In genomic region chr2:144942516-144943256, GRCh38 we compare ENCODE assay signal across 15 cellular contexts.
A peak's percentile ranks its signal among the peaks of the same experiment; 100 is the strongest.
DNase-seq lines count a peak whose midpoint lies in the region; ATAC-seq, FAIRE-seq and TF ChIP-seq lines count a peak whose summit lies in the region.
"Had no signal": no experiment of that assay in that cellular context is flagged by ENCODE, and none has a peak within 500 bp of the region (broad histone marks: within the 10 kb centered on the region; RNA-seq: fewer than 3 reads in every experiment).

No MANE protein-coding gene starts in this region.

- no peak overlapping the region for H3K27ac Mint-ChIP-seq in activated CD8-positive, alpha-beta T cell treated with anti-CD3 and anti-CD28 coated beads, Interleukin-2, amount 10 ng/mL, durations not matched to agents 7 days and 5 days

- no peaks in the 10 kb centered on the region for H3K9me3 Mint-ChIP-seq in activated CD8-positive, alpha-beta T cell treated with anti-CD3 and anti-CD28 coated beads, Interleukin-2, amount 10 ng/mL, durations not matched to agents 7 days and 5 days (ENCODE audit: insufficient read depth)

- TF ChIP-seq POLR2A in H54 (IDR thresholded peaks at IDR 0.05; ENCODE audit: low read depth, low read length): no peak

- ATAC-seq in GM18498 (IDR thresholded peaks at IDR 0.05; ENCODE audit: unreplicated experiment) (no peak), GM19395 (IDR thresholded peaks at IDR 0.05; ENCODE audit: unreplicated experiment) (no peak)
- no peak for ATAC-seq in activated CD8-positive, alpha-beta T cell treated with anti-CD3 and anti-CD28 coated beads, Interleukin-2, amount 10 ng/mL, durations not matched to agents 7 days and 5 days

- no peaks in the 10 kb centered on the region for H3K27me3 Mint-ChIP-seq in activated CD8-positive, alpha-beta T cell treated with anti-CD3 and anti-CD28 coated beads, Interleukin-2, amount 10 ng/mL, durations not matched to agents 7 days and 5 days (ENCODE audit: low read depth)

- CTCF ChIA-PET in activated CD8-positive, alpha-beta T cell treated with anti-CD3 and anti-CD28 coated beads, Interleukin-2, amount 10 ng/mL, durations not matched to agents 7 days and 5 days (lab: Charles Lee): no interaction called here

- no peaks in the 10 kb centered on the region for H3K36me3 Mint-ChIP-seq in activated CD8-positive, alpha-beta T cell treated with anti-CD3 and anti-CD28 coated beads, Interleukin-2, amount 10 ng/mL, durations not matched to agents 7 days and 5 days (ENCODE audit: low read depth)

- FAIRE-seq in H54 (lab: Jason Lieb, UNC): peak; percentile 70
- FAIRE-seq: GM12891, TTC549 had no signal

- POLR2A ChIA-PET in activated CD8-positive, alpha-beta T cell treated with anti-CD3 and anti-CD28 coated beads, Interleukin-2, amount 10 ng/mL, durations not matched to agents 7 days and 5 days (lab: Charles Lee): no interaction called here

- no peaks in the 10 kb centered on the region for H3K4me1 Mint-ChIP-seq in activated CD8-positive, alpha-beta T cell treated with anti-CD3 and anti-CD28 coated beads, Interleukin-2, amount 10 ng/mL, durations not matched to agents 7 days and 5 days (ENCODE audit: low read depth)

- H3K4me3 Mint-ChIP-seq in activated CD8-positive, alpha-beta T cell treated with anti-CD3 and anti-CD28 coated beads, Interleukin-2, amount 10 ng/mL, durations not matched to agents 7 days and 5 days: no peak overlapping the region

- no peak for DNase-seq in H54 (ENCODE audit: insufficient read length, low spot score)
- peak; percentile 27 for DNase-seq in NCI-H748 treated with DMSO at 0.1 percent for 48 hours (lab: John Stamatoyannopoulos, UW)
- DNase-seq in dermis microvascular lymphatic vessel endothelial cell (ENCODE audit: low read depth in 2 of 2): peak; percentile 32 to 72
- DNase-seq in pulmonary artery endothelial cell (ENCODE audit: low read depth, low spot score): peak; percentile 41
- no peak for DNase-seq in activated effector memory CD4-positive, alpha-beta T cell treated with anti-CD3 and anti-CD28 coated beads, Interleukin-2, amount 50 U/mL, for 16 hours
- no peak for DNase-seq in activated CD8-positive, alpha-beta T cell treated with anti-CD3 and anti-CD28 coated beads, Interleukin-2, amount 10 ng/mL, durations not matched to agents 7 days and 5 days
- DNase-seq: Caco-2; central memory CD4-positive, alpha-beta T cell; mesendoderm; right lobe of liver; upper lobe of left lung had no signal

Comparison
In these comparisons a context has a peak if more than half of its experiments do, and no peak if none do; other contexts are left out.
1. DNase-seq: peak in NCI-H748 treated with DMSO at 0.1 percent for 48 hours (single experiment), dermis microvascular lymphatic vessel endothelial cell (2 of 2) and pulmonary artery endothelial cell (single experiment); none in H54 (single experiment), activated effector memory CD4-positive, alpha-beta T cell treated with anti-CD3 and anti-CD28 coated beads, Interleukin-2, amount 50 U/mL, for 16 hours (single experiment) and activated CD8-positive, alpha-beta T cell treated with anti-CD3 and anti-CD28 coated beads, Interleukin-2, amount 10 ng/mL, durations not matched to agents 7 days and 5 days (single experiment).